11 cellular contexts compared by ENCODE assay signal in genomic region chr21:15289896-15290841, GRCh38.
DNase-seq lines count a peak whose midpoint lies in the region; ATAC-seq, FAIRE-seq and TF ChIP-seq lines count a peak whose summit lies in the region.
"Had no signal": no experiment of that assay in that cellular context is flagged by ENCODE, and none has a peak within 500 bp of the region (broad histone marks: within the 10 kb centered on the region; RNA-seq: fewer than 3 reads in every experiment).

No MANE protein-coding gene starts in this region.

- H3K27ac Mint-ChIP-seq in WTC11, result no peak overlapping the region
- H3K27ac Mint-ChIP-seq: CD4-positive, CD25-positive, alpha-beta regulatory T cell had no signal

- H3K4me1 Mint-ChIP-seq in WTC11, result peaks cover 26% of the 10 kb centered on the region
- H3K4me1 Mint-ChIP-seq: CD4-positive, CD25-positive, alpha-beta regulatory T cell had no signal

- TF ChIP-seq POLR2A in GM12891 (IDR thresholded peaks at IDR 0.05; ENCODE audit: low read depth, low read length), result no peak

- no peak overlapping the region for H3K4me3 Mint-ChIP-seq in WTC11
- H3K4me3 Mint-ChIP-seq: CD4-positive, CD25-positive, alpha-beta regulatory T cell had no signal

- no peak for TF ChIP-seq CTCF in WTC11 (IDR thresholded peaks at IDR 0.05)

- H3K9me3 Mint-ChIP-seq in WTC11, result peaks cover 3% of the 10 kb centered on the region; the same call in 1 of the 2 replicates

- no peaks in the 10 kb centered on the region for H3K36me3 Mint-ChIP-seq in WTC11
- H3K36me3 Mint-ChIP-seq: CD4-positive, CD25-positive, alpha-beta regulatory T cell had no signal

- CTCF ChIA-PET in WTC11 (lab: Charles Lee), result interaction anchor here (1.2 kb wide), 1 partner anchor 193 kb away, joined by 4 read pairs; no protein-coding TSS in a partner anchor

- POLR2A ChIA-PET in WTC11 (lab: Charles Lee), result interaction anchor here (1.1 kb wide), 1 partner anchor 240 kb away, joined by 3 read pairs; no protein-coding TSS in a partner anchor

- DNase-seq in COR-L47 (lab: John Stamatoyannopoulos, UW) (peak; percentile 84), NCI-H128 (lab: John Stamatoyannopoulos, UW; ENCODE audit: unreplicated experiment) (peak; percentile 56), WTC11 (ENCODE audit: low spot score) (peak; percentile 88), myocyte (ENCODE audit: low read depth) (peak; percentile 29), GM12891 (ENCODE audit: insufficient read length, low spot score) (no peak)
- DNase-seq in stimulated activated CD4-positive, alpha-beta T cell treated with anti-CD3 and anti-CD28 coated beads, Interleukin-4, amount 100 ng/mL, for 4 hours, result no peak
- DNase-seq in stimulated activated CD4-positive, alpha-beta T cell treated with anti-CD3 and anti-CD28 coated beads, Interleukin-1b, Interleukin-23, amount 100 ng/mL, for 48 hours, result no peak
- DNase-seq: activated T-cell treated with anti-CD3 and anti-CD28 coated beads for 4 hours had no signal

- FAIRE-seq in GM12891 (lab: Jason Lieb, UNC), result no peak
- FAIRE-seq: colon had no signal

- no peaks in the 10 kb centered on the region for H3K27me3 Mint-ChIP-seq in WTC11 (ENCODE audit: low read depth)
- H3K27me3 Mint-ChIP-seq: CD4-positive, CD25-positive, alpha-beta regulatory T cell had no signal

- ATAC-seq in WTC11 (peak; percentile 98), HG03460 (IDR thresholded peaks at IDR 0.05; ENCODE audit: unreplicated experiment) (no peak)

TF ChIP-seq in WTC11, 78 proteins besides CTCF, POLR2A, EP300 and RAD21:
- TF ChIP-seq SMAD4 (CRISPR knock-in tag; IDR thresholded peaks at IDR 0.05) (no peak), ZNF219 (CRISPR knock-in tag; IDR thresholded peaks at IDR 0.05; ENCODE audit: borderline replicate concordance) (no peak), ZNF671 (CRISPR knock-in tag; IDR thresholded peaks at IDR 0.05) (no peak), SOX15 (CRISPR knock-in tag; IDR thresholded peaks at IDR 0.05) (no peak), ATF2 (CRISPR knock-in tag; IDR thresholded peaks at IDR 0.05; ENCODE audit: borderline replicate concordance, low read depth) (no peak), ZNF121 (CRISPR knock-in tag; IDR thresholded peaks at IDR 0.05) (no peak), TEAD1 (CRISPR knock-in tag; IDR thresholded peaks at IDR 0.05) (no peak)
TF ChIP-seq in WTC11: peak in this region for 0.

TF ChIP-seq in GM12891, 5 proteins besides CTCF, POLR2A, EP300 and RAD21:
- no peak for TF ChIP-seq POU2F2 (IDR thresholded peaks at IDR 0.05; ENCODE audit: low read depth, low read length)
- no peak for TF ChIP-seq SPI1 (IDR thresholded peaks at IDR 0.05; ENCODE audit: low read depth, low read length)
- no peak for TF ChIP-seq TAF1 (IDR thresholded peaks at IDR 0.05; ENCODE audit: low read depth, low read length)
- TF ChIP-seq PAX5 (IDR thresholded peaks at IDR 0.05; ENCODE audit: insufficient read depth, low read length, severe bottlenecking), result no peak
- no peak for TF ChIP-seq POLR2AphosphoS5 (IDR thresholded peaks at IDR 0.05; ENCODE audit: low read depth, low read length)

Comparison
In these comparisons a context has a peak if more than half of its experiments do, and no peak if none do; other contexts are left out.
1. DNase-seq: peak in COR-L47 (single experiment), NCI-H128 (single experiment), WTC11 (single experiment) and myocyte (single experiment); none in stimulated activated CD4-positive, alpha-beta T cell treated with anti-CD3 and anti-CD28 coated beads, Interleukin-4, amount 100 ng/mL, for 4 hours (0 of 2), GM12891 (single experiment) and stimulated activated CD4-positive, alpha-beta T cell treated with anti-CD3 and anti-CD28 coated beads, Interleukin-1b, Interleukin-23, amount 100 ng/mL, for 48 hours (single experiment).